In genomic region chr2:21041943-21042707, GRCh38 we compare ENCODE assay signal across 1 cellular context.
A peak's percentile ranks its signal among the peaks of the same experiment; 100 is the strongest.
TF ChIP-seq lines count a peak whose summit lies in the region.

No MANE protein-coding gene starts in this region.

TF ChIP-seq in HepG2, 621 proteins besides CTCF, POLR2A, EP300 and RAD21 (continued from another document and continues in another):
- TF ChIP-seq ZBTB40 (IDR thresholded peaks at IDR 0.05) (no peak), ZBTB40 (CRISPR knock-in tag; IDR thresholded peaks at IDR 0.05) (peak; percentile 51; the same call in 1 of the 2 replicates), PRDM4 (CRISPR knock-in tag; IDR thresholded peaks at IDR 0.05; ENCODE audit: borderline replicate concordance) (no peak), REPIN1 (CRISPR knock-in tag; IDR thresholded peaks at IDR 0.05; ENCODE audit: borderline replicate concordance, low read depth) (peak; percentile 77; the same call in 1 of the 2 replicates), ARID3A (IDR thresholded peaks at IDR 0.05; ENCODE audit: low read depth, low read length) (peak; percentile 75; the same call in 1 of the 2 replicates), ZSCAN20 (CRISPR knock-in tag; IDR thresholded peaks at IDR 0.05; ENCODE audit: borderline replicate concordance) (peak; percentile 88; the same call in 1 of the 2 replicates), SMARCE1 (IDR thresholded peaks at IDR 0.05; ENCODE audit: borderline replicate concordance) (no peak), CREM (IDR thresholded peaks at IDR 0.05) (peak; percentile 88), CREM (CRISPR knock-in tag; IDR thresholded peaks at IDR 0.05) (no peak), SNAPC5 (CRISPR knock-in tag; IDR thresholded peaks at IDR 0.05; ENCODE audit: borderline replicate concordance) (no peak), TRIM24 (CRISPR knock-in tag; IDR thresholded peaks at IDR 0.05) (no peak), MLX (CRISPR knock-in tag; IDR thresholded peaks at IDR 0.05) (peak; percentile 59), ZBTB14 (CRISPR knock-in tag; IDR thresholded peaks at IDR 0.05) (0 out of 2 replicates have a peak, but pooled peaks have one; percentile 40), ZNF737 (CRISPR knock-in tag; IDR thresholded peaks at IDR 0.05; ENCODE audit: borderline replicate concordance) (no peak), ZNF773 (CRISPR knock-in tag; IDR thresholded peaks at IDR 0.05; ENCODE audit: borderline replicate concordance) (peak; percentile 85; the same call in 1 of the 2 replicates), ZNF879 (CRISPR knock-in tag; IDR thresholded peaks at IDR 0.05) (no peak), NFYC (CRISPR knock-in tag; IDR thresholded peaks at IDR 0.05) (peak; percentile 39), PHF8 (CRISPR knock-in tag; IDR thresholded peaks at IDR 0.05) (peak; percentile 36; the same call in 1 of the 2 replicates), IRF1 (CRISPR knock-in tag; IDR thresholded peaks at IDR 0.05; ENCODE audit: low read depth) (no peak), ZFYVE20 (CRISPR knock-in tag; IDR thresholded peaks at IDR 0.05; ENCODE audit: borderline replicate concordance, low read depth) (0 out of 2 replicates have a peak, but pooled peaks have one; percentile 51), THYN1 (CRISPR knock-in tag; IDR thresholded peaks at IDR 0.05; ENCODE audit: borderline replicate concordance, low read depth) (no peak), ETV6 (CRISPR knock-in tag; conservative IDR thresholded peaks at IDR 0.05) (peak; percentile 91), PBX3 (CRISPR knock-in tag; IDR thresholded peaks at IDR 0.05; ENCODE audit: borderline replicate concordance) (peak; percentile 75; the same call in 1 of the 2 replicates), JDP2 (CRISPR knock-in tag; IDR thresholded peaks at IDR 0.05; ENCODE audit: borderline replicate concordance) (0 out of 2 replicates have a peak, but pooled peaks have one; percentile 66), CSRNP1 (CRISPR knock-in tag; IDR thresholded peaks at IDR 0.05) (no peak), E2F2 (CRISPR knock-in tag; IDR thresholded peaks at IDR 0.05; ENCODE audit: borderline replicate concordance) (peak; percentile 83; the same call in 1 of the 2 replicates), ZBTB7A (CRISPR knock-in tag; IDR thresholded peaks at IDR 0.05) (peak; percentile 46; the same call in 1 of the 2 replicates), ZNF354B (CRISPR knock-in tag; IDR thresholded peaks at IDR 0.05) (no peak), ZNF138 (CRISPR knock-in tag; IDR thresholded peaks at IDR 0.05; ENCODE audit: low read depth) (no peak; the same call in 1 of the 2 replicates), STAT6 (CRISPR knock-in tag; IDR thresholded peaks at IDR 0.05; ENCODE audit: borderline replicate concordance) (no peak; the same call in 1 of the 2 replicates)
